Comparison of ENCODE assay signal across 1 cellular context in the genomic region with DNA sequence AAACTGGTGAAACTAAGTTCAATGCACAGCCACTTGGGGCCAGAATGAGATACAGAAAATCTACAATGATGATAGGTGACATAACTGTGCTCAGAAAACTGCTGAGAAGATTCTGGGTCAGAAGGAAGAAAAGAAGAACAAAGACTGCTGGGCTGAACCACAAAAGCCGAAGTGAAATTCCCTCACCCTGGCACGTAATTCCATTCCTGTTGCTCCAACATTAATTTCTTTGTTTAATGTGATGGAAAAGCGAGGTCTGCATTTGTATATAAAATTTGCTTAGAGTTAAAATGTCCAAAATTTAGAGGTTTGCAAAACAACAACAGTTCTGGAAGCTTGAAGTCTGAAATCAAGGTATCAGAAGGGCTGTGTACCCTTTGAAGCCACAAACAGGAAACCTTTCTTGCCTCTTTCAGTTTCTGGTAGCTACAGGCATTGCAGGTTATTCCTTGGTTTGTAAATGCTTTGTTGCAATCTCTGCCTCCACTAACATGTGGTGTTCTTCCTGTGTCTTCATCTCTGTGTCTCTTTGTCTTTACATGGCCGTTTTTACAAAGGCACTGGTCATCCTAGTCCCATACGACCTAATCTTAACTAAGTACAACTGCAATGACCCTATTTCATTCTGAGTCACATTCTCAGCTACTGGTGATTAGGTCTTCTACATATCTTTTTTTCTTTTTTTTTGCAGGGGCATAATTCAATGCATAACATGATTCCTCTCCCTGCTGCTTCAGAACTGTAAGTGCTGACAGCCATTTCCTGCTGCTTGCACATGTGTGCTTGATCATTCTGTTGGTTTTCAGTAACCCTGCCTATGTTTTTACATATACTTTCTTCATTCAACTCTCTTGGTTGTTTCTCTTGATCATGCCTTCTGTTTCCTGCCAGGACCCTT.
A peak's percentile ranks its signal among the peaks of the same experiment; 100 is the strongest.
TF ChIP-seq lines count a peak whose summit lies in the region.

No MANE protein-coding gene starts in this region.

TF ChIP-seq in GM12878, 131 proteins besides CTCF, POLR2A, EP300 and RAD21 (continued from another document):
- TF ChIP-seq, protein P1, sequence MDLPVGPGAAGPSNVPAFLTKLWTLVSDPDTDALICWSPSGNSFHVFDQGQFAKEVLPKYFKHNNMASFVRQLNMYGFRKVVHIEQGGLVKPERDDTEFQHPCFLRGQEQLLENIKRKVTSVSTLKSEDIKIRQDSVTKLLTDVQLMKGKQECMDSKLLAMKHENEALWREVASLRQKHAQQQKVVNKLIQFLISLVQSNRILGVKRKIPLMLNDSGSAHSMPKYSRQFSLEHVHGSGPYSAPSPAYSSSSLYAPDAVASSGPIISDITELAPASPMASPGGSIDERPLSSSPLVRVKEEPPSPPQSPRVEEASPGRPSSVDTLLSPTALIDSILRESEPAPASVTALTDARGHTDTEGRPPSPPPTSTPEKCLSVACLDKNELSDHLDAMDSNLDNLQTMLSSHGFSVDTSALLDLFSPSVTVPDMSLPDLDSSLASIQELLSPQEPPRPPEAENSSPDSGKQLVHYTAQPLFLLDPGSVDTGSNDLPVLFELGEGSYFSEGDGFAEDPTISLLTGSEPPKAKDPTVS (IDR thresholded peaks at IDR 0.05; ENCODE audit: low read depth, low read length), result no peak
- TF ChIP-seq SMAD1 (IDR thresholded peaks at IDR 0.05; ENCODE audit: low read depth, partially characterized antibody), result no peak
- TF ChIP-seq HDAC6 (IDR thresholded peaks at IDR 0.05; ENCODE audit: unreplicated experiment), result no peak
- TF ChIP-seq ESRRA (IDR thresholded peaks at IDR 0.05; ENCODE audit: low read length), result no peak
- TF ChIP-seq WRNIP1 (IDR thresholded peaks at IDR 0.05; ENCODE audit: borderline replicate concordance, low read depth, low read length), result no peak
- peak; percentile 88 for TF ChIP-seq IKZF1 (conservative IDR thresholded peaks at IDR 0.05)
- TF ChIP-seq, protein P2, sequence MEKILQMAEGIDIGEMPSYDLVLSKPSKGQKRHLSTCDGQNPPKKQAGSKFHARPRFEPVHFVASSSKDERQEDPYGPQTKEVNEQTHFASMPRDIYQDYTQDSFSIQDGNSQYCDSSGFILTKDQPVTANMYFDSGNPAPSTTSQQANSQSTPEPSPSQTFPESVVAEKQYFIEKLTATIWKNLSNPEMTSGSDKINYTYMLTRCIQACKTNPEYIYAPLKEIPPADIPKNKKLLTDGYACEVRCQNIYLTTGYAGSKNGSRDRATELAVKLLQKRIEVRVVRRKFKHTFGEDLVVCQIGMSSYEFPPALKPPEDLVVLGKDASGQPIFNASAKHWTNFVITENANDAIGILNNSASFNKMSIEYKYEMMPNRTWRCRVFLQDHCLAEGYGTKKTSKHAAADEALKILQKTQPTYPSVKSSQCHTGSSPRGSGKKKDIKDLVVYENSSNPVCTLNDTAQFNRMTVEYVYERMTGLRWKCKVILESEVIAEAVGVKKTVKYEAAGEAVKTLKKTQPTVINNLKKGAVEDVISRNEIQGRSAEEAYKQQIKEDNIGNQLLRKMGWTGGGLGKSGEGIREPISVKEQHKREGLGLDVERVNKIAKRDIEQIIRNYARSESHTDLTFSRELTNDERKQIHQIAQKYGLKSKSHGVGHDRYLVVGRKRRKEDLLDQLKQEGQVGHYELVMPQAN (conservative IDR thresholded peaks at IDR 0.05), result no peak
- TF ChIP-seq FOXM1 (IDR thresholded peaks at IDR 0.05; ENCODE audit: low read depth, low read length), result no peak; the same call in 1 of the 2 replicates
- no peak for TF ChIP-seq SMAD5 (IDR thresholded peaks at IDR 0.05; ENCODE audit: low read depth)
- TF ChIP-seq MXI1 (IDR thresholded peaks at IDR 0.05; ENCODE audit: low read depth, low read length), result 0 out of 2 replicates have a peak, but pooled peaks have one; percentile 32
- TF ChIP-seq SMARCA5 (IDR thresholded peaks at IDR 0.05), result no peak
- TF ChIP-seq BMI1 (IDR thresholded peaks at IDR 0.05; ENCODE audit: borderline replicate concordance), result peak; percentile 63
- peak; percentile 36; the same call in 1 of the 2 replicates for TF ChIP-seq CREM (IDR thresholded peaks at IDR 0.05; ENCODE audit: low read depth)
- 0 out of 2 replicates have a peak, but pooled peaks have one; percentile 25 for TF ChIP-seq STAT3 (IDR thresholded peaks at IDR 0.05; ENCODE audit: low read depth, low read length)
- peak; percentile 92 for TF ChIP-seq NFIC (IDR thresholded peaks at IDR 0.05; ENCODE audit: low read depth, low read length)
- TF ChIP-seq RBBP5 (conservative IDR thresholded peaks at IDR 0.05), result no peak
- TF ChIP-seq BHLHE40 (IDR thresholded peaks at IDR 0.05; ENCODE audit: borderline replicate concordance in 1 of 2, low read depth in 2 of 2, low read length in 1 of 2), result 0 out of 4 replicates have a peak, but pooled peaks of 1 of the 2 experiments have one; percentile 3
- TF ChIP-seq MYB (IDR thresholded peaks at IDR 0.05; ENCODE audit: borderline replicate concordance, low read depth, low read length), result no peak
- TF ChIP-seq ZNF24 (IDR thresholded peaks at IDR 0.05), result no peak
- TF ChIP-seq CHD2 (IDR thresholded peaks at IDR 0.05; ENCODE audit: borderline replicate concordance, low read depth, low read length), result no peak
- no peak for TF ChIP-seq TCF3 (IDR thresholded peaks at IDR 0.05; ENCODE audit: borderline replicate concordance, insufficient read depth, low read depth, low read length)
